ENCODE assay signal across 8 cellular contexts in the genomic region with DNA sequence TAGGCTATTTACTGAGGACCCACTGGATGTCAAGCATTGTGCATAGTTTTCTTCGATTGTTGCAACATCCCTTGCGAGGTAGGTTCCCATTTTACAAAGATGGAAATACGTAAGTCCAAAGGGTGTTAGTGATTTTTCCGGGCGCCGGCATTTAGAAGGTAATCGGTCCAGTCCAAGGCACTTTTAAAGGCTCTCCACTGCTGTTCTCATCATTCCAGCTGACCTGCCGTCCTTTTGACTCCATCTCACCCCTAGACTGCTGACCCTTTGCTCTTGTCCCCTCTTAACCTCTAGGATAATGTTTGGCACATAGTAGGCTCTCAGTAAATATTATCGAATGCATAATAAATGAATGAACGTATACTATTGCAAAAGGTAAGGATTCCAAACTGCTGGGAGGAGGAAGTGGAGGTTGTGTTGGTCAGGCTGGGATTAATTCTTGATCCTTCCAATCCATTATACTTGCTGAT. TPM values are rescaled to one million over a fixed set of nuclear protein-coding genes. Genes with fewer than 3 reads are reported as not detected.
A peak's percentile ranks its signal among the peaks of the same experiment; 100 is the strongest.
DNase-seq lines count a peak whose midpoint lies in the region; ATAC-seq, FAIRE-seq and TF ChIP-seq lines count a peak whose summit lies in the region.

No MANE protein-coding gene starts in this region.

- peak overlapping the region in 1 of 4 experiments; percentile 35; a peak in 1 of 7 replicates for H3K9ac ChIP-seq in H1 (replicated peaks in 1 of 4; ENCODE audit: extremely low read depth in 1 of 4, low read depth in 3 of 4, low read length in 3 of 4)

- H3K9me3 Mint-ChIP-seq in Calu3 (ENCODE audit: low read depth, unreplicated experiment) = no peaks in the 10 kb centered on the region

- TF ChIP-seq CTCF in Calu3 (IDR thresholded peaks at IDR 0.05; ENCODE audit: unreplicated experiment) (no peak), H1 (IDR thresholded peaks at IDR 0.05; ENCODE audit: control extremely low read depth in 1 of 3, insufficient read depth in 1 of 3, low read depth in 1 of 3, low read length in 3 of 3) (no peak), ovary (IDR thresholded peaks at IDR 0.05) (no peak)

- BruUV-seq in Calu3 (replicated peaks; lab: Mats Ljungman, UMichigan) = TSS peak; percentile 74

- H3K4me3 ChIP-seq in H1 (ENCODE audit: extremely low read depth in 1 of 4, insufficient read depth in 2 of 4, low read depth in 3 of 4, low read length in 4 of 4) (peak overlapping the region; percentile 57 to 76 (median 73)), ovary (peak overlapping the region; percentile 78)

- CTCF ChIA-PET in Calu3 (lab: Charles Lee) (interaction anchor here (0.8 to 3.4 kb wide), 11 partner anchors 13 to 91 kb away, joined by 3 to 28 read pairs (median 5); partner anchors contain the start of genes NGRN and TTLL13), H1 (lab: Charles Lee; ENCODE audit: partially characterized antibody) (interaction anchor here (1.0 to 4.6 kb wide), 8 partner anchors 11 to 93 kb away, joined by 3 to 47 read pairs (median 12); partner anchors contain the start of genes NGRN and TTLL13)

- H3K4me3 Mint-ChIP-seq in Calu3 (ENCODE audit: low read depth, unreplicated experiment) = peak overlapping the region; percentile 77

- H4K8ac ChIP-seq in H1 (ENCODE audit: extremely low read depth, insufficient read depth, low read length) = no peak overlapping the region

- no peak for ATAC-seq in GM19455 (IDR thresholded peaks at IDR 0.05; ENCODE audit: unreplicated experiment)
- no peak for ATAC-seq in HG03442 (IDR thresholded peaks at IDR 0.05; ENCODE audit: unreplicated experiment)

- H2AK5ac ChIP-seq in H1 (ENCODE audit: low read depth, low read length) = no peak overlapping the region

- peaks cover 0 to 6% (median under 1%) of the 10 kb centered on the region in 4 experiments; a peak in 4 of 7 replicates for H3K4me1 ChIP-seq in H1 (replicated peaks in 1 of 4; ENCODE audit: control insufficient read depth in 3 of 4, insufficient read depth in 4 of 4, low read length in 3 of 4)
- peaks cover 4% of the 10 kb centered on the region for H3K4me1 ChIP-seq in ovary (ENCODE audit: insufficient read depth)

- intact Hi-C loops in Calu3 (cut with micrococcal nuclease; ENCODE audit: unreplicated experiment) = no loop called here
- intact Hi-C loops in ovary (cut with DNase I) = loop anchor here in 1 of 4 donors (5.0 kb wide), 1 partner anchor 72 kb away; no protein-coding TSS in a partner anchor

- peaks cover 29% of the 10 kb centered on the region for H3K4me1 Mint-ChIP-seq in Calu3 (ENCODE audit: low read depth, unreplicated experiment)

- no peak overlapping the region for H4K91ac ChIP-seq in H1 (replicated peaks; ENCODE audit: insufficient read length, low read length)

- H3K14ac ChIP-seq in H1 (ENCODE audit: insufficient read length) = no peak overlapping the region

- no peak overlapping the region for H4K5ac ChIP-seq in H1 (ENCODE audit: insufficient read length, low read depth, low read length)

- WGBS in H1 (ENCODE audit: extremely low coverage in 1 of 2, insufficient coverage in 1 of 2, insufficient read length in 1 of 2, insufficient replicate concordance in 2 of 2, low coverage in 1 of 2, low lambda C conversion rate in 2 of 2, missing lambda C conversion rate in 1 of 2), 2 experiments = 74% methylated on average over 10 of the region's 10 CpGs; no CpG with 5 or more reads in 1 of the 2 experiments
- WGBS in ovary, 3 donors = 15 to 21% (median 16%) methylated on average over 10 of the region's 10 CpGs

- H3K9me3 ChIP-seq in H1 (ENCODE audit: insufficient read depth in 2 of 2, low read depth in 1 of 2, low read length in 1 of 2) = no peaks in the 10 kb centered on the region
- no peaks in the 10 kb centered on the region for H3K9me3 ChIP-seq in ovary

- peak overlapping the region; percentile 57 to 86 for H3K4me2 ChIP-seq in H1 (ENCODE audit: insufficient read depth in 1 of 2, low read depth in 2 of 2, low read length in 2 of 2)

- POLR2A ChIA-PET in H1 (lab: Charles Lee; ENCODE audit: partially characterized antibody) = interaction anchor here (1.2 to 2.3 kb wide), 3 partner anchors 26 to 47 kb away, joined by 3 to 12 read pairs (median 3); partner anchors contain the start of gene SEMA4B

- no peaks in the 10 kb centered on the region for H3K27me3 ChIP-seq in H1 (replicated peaks in 1 of 4; ENCODE audit: control insufficient read depth in 3 of 4, extremely low read depth in 1 of 4, insufficient read depth in 3 of 4, low read length in 3 of 4)
- no peaks in the 10 kb centered on the region for H3K27me3 ChIP-seq in ovary

- no peak overlapping the region for H2BK20ac ChIP-seq in H1 (ENCODE audit: low read length)

- H3K36me3 ChIP-seq in H1 (ENCODE audit: control insufficient read depth in 2 of 4, insufficient read depth in 4 of 4, low read length in 3 of 4) (peaks cover 0 to 3% (median 0%) of the 10 kb centered on the region in 4 experiments; a peak in 4 of 8 replicates), ovary (no peaks in the 10 kb centered on the region)

- DNase-seq in Calu3 (no peak), NCI-H226 (peak; percentile 15), H1 (ENCODE audit: low read depth in 1 of 2, low spot score in 2 of 2) (no peak), ovary (no peak), epidermal melanocyte (ENCODE audit: insufficient read length, low spot score) (no peak)
- no peak for DNase-seq in activated effector memory CD4-positive, alpha-beta T cell treated with anti-CD3 and anti-CD28 coated beads, Interleukin-2, amount 50 U/mL, for 16 hours

- no peak overlapping the region for H2BK15ac ChIP-seq in H1 (ENCODE audit: low read length)

- H3K79me1 ChIP-seq in H1 (ENCODE audit: low read depth, low read length) = peaks cover 6% of the 10 kb centered on the region

- H3K27me3 Mint-ChIP-seq in Calu3 (ENCODE audit: unreplicated experiment) = no peaks in the 10 kb centered on the region

- no peak overlapping the region for H2BK120ac ChIP-seq in H1 (replicated peaks; ENCODE audit: low read depth, low read length)

- H4K20me1 ChIP-seq in H1 (replicated peaks in 1 of 2; ENCODE audit: control insufficient read depth in 1 of 2, insufficient read depth in 2 of 2, low read length in 2 of 2) = peaks cover 0 to 1% of the 10 kb centered on the region in 2 experiments

- no peak overlapping the region for H3K4ac ChIP-seq in H1 (replicated peaks; ENCODE audit: insufficient read length, low read depth, low read length)

- no peak overlapping the region for H2BK5ac ChIP-seq in H1 (ENCODE audit: low read depth, low read length)

- no peak for TF ChIP-seq EP300 in H1 (IDR thresholded peaks at IDR 0.05; ENCODE audit: borderline replicate concordance in 1 of 2, low read depth in 2 of 2, low read length in 2 of 2)
- TF ChIP-seq EP300 in ovary (IDR thresholded peaks at IDR 0.05) = no peak

- H3K27ac Mint-ChIP-seq in Calu3 (ENCODE audit: unreplicated experiment) = peak overlapping the region; percentile 77

- no peak overlapping the region for H2BK12ac ChIP-seq in H1 (ENCODE audit: low read depth, low read length)

- TF ChIP-seq POLR2A in H1 (IDR thresholded peaks at IDR 0.05; ENCODE audit: control extremely low read depth in 1 of 2, low read depth in 2 of 2, low read length in 2 of 2) = no peak
- TF ChIP-seq POLR2A in ovary (IDR thresholded peaks at IDR 0.05) = no peak

- H3K27ac ChIP-seq in H1 (ENCODE audit: low read depth, low read length) = no peak overlapping the region
- H3K27ac ChIP-seq in ovary = peak overlapping the region; percentile 69 to 74

- FAIRE-seq in H1 (lab: Jason Lieb, UNC) = no peak

- H3K36me3 Mint-ChIP-seq in Calu3 (ENCODE audit: insufficient read depth, unreplicated experiment) = peaks cover 81% of the 10 kb centered on the region

- H2AFZ ChIP-seq in H1 (ENCODE audit: low read length) = no peak overlapping the region; the same call in 1 of the 2 replicates

- no peak overlapping the region for H3K56ac ChIP-seq in H1 (replicated peaks; ENCODE audit: insufficient read length, low read depth, low read length)

- H3K18ac ChIP-seq in H1 (ENCODE audit: extremely low read depth, low read length) = no peak overlapping the region

- H3K23me2 ChIP-seq in H1 (ENCODE audit: low read depth, low read length) = peaks cover 5% of the 10 kb centered on the region

- TF ChIP-seq RAD21 in H1 (IDR thresholded peaks at IDR 0.05 in 1 of 2, conservative IDR thresholded peaks at IDR 0.05 in 1 of 2; ENCODE audit: low read depth in 2 of 2, low read length in 2 of 2) = no peak

- H3K23ac ChIP-seq in H1 (ENCODE audit: insufficient read length) = no peak overlapping the region

- H3K79me2 ChIP-seq in H1 (ENCODE audit: control insufficient read depth in 1 of 2, insufficient read depth in 2 of 2, low read length in 2 of 2) = no peaks in the 10 kb centered on the region

RNA-seq across cellular contexts. Expression of gene GDPGP1, which starts 0.5 kb away (rescaled TPM):
- total RNA-seq in Calu3 (2022) (17.5 and 20.3 TPM in 2 replicates), ovary (1 to 10 TPM; 2.5 to 9.3 (median 8.3) TPM)
- total RNA-seq in H1 (2021; fragmentation: NEBNext Ultra II Directional; extraction: Animal tissue kit (Norgen Biotek cat#: 25700)) = 3.7 and 5.6 TPM in 2 replicates
- polyA plus RNA-seq in H1 (2011; rRNA removed) (1.8 and 3.0 TPM in 2 replicates), ovary (1 to 10 TPM; 2.0 to 3.0 TPM)
- polyA plus RNA-seq in H1 (2011; cell fraction: cytosol; rRNA removed) = 2.1 TPM
- 4.1 TPM for polyA plus RNA-seq in H1 (2011; cell fraction: nucleus; rRNA removed)
- 2.3 to 4.1 TPM (median 3.7 TPM) in 4 replicates for polyA plus RNA-seq in H1 (2012, experiment 1 of 2)
- polyA plus RNA-seq in H1 (2012, experiment 2 of 2) = 2.6 TPM
- 1.9 TPM for polyA plus RNA-seq in H1 (2013, experiment 1 of 2)
- polyA plus RNA-seq in H1 (2013, experiment 2 of 2) = 1.5 TPM
- polyA minus RNA-seq in H1 (2011; rRNA and poly(A)+ RNA removed) = 9.6 and 10.3 TPM in 2 replicates
- 4.4 TPM for polyA minus RNA-seq in H1 (2011; cell fraction: cytosol; rRNA and poly(A)+ RNA removed)
- 9.9 TPM for polyA minus RNA-seq in H1 (2011; cell fraction: nucleus; rRNA and poly(A)+ RNA removed)

RNA-seq across cellular contexts. Expression of gene CIB1, which starts 0.8 kb away (rescaled TPM):
- total RNA-seq in Calu3 (2022) (82.8 and 86.7 TPM in 2 replicates), ovary (10 to 100 TPM; 18.5 to 68.8 (median 45.0) TPM)
- total RNA-seq in H1 (2021; fragmentation: NEBNext Ultra II Directional; extraction: Animal tissue kit (Norgen Biotek cat#: 25700)) = 26.0 and 29.1 TPM in 2 replicates
- polyA plus RNA-seq in H1 (2011; rRNA removed) (50.4 and 63.5 TPM in 2 replicates), ovary (10 to 100 TPM; 40.2 to 53.6 TPM)
- 38.4 TPM for polyA plus RNA-seq in H1 (2011; cell fraction: cytosol; rRNA removed)
- 45.0 TPM for polyA plus RNA-seq in H1 (2011; cell fraction: nucleus; rRNA removed)
- 23.9 to 40.2 TPM (median 38.3 TPM) in 4 replicates for polyA plus RNA-seq in H1 (2012, experiment 1 of 2)
- polyA plus RNA-seq in H1 (2012, experiment 2 of 2) = 39.5 TPM
- 34.1 TPM for polyA plus RNA-seq in H1 (2013, experiment 1 of 2)
- 34.8 TPM for polyA plus RNA-seq in H1 (2013, experiment 2 of 2)
- polyA minus RNA-seq in H1 (2011; rRNA and poly(A)+ RNA removed) = 11.5 and 15.4 TPM in 2 replicates
- polyA minus RNA-seq in H1 (2011; cell fraction: cytosol; rRNA and poly(A)+ RNA removed) = 10.4 TPM
- polyA minus RNA-seq in H1 (2011; cell fraction: nucleus; rRNA and poly(A)+ RNA removed) = 5.3 TPM

RNA-seq across cellular contexts. Expression of gene TTLL13, which starts 14.8 kb away (rescaled TPM):
- total RNA-seq in Calu3 (2022) (0.29 and 0.71 TPM in 2 replicates), ovary (under 1 TPM in 3 of 7 donors, not detected in 4; 0.10 to 0.15 (median 0.13) TPM)
- 0.19 TPM in 1 of 2 replicates, not detected in the other for total RNA-seq in H1 (2021; fragmentation: NEBNext Ultra II Directional; extraction: Animal tissue kit (Norgen Biotek cat#: 25700))
- polyA plus RNA-seq in H1 (2011; rRNA removed) (0.03 and 0.05 TPM in 2 replicates), ovary (under 1 TPM; 0.04 to 0.33 TPM)
- not detected for polyA plus RNA-seq in H1 (2011; cell fraction: cytosol; rRNA removed)
- 0.16 TPM for polyA plus RNA-seq in H1 (2011; cell fraction: nucleus; rRNA removed)
- polyA plus RNA-seq in H1 (2012, experiment 1 of 2) = 0.39 TPM in 1 of 4 replicates, not detected in the others
- not detected for polyA plus RNA-seq in H1 (2012, experiment 2 of 2)
- polyA plus RNA-seq in H1 (2013, experiment 1 of 2) = 0.02 TPM
- 0.04 TPM for polyA plus RNA-seq in H1 (2013, experiment 2 of 2)
- 0.09 and 0.27 TPM in 2 replicates for polyA minus RNA-seq in H1 (2011; rRNA and poly(A)+ RNA removed)
- polyA minus RNA-seq in H1 (2011; cell fraction: cytosol; rRNA and poly(A)+ RNA removed) = not detected
- not detected for polyA minus RNA-seq in H1 (2011; cell fraction: nucleus; rRNA and poly(A)+ RNA removed)

RNA-seq across cellular contexts. Expression of gene NGRN, which starts 30.9 kb away (rescaled TPM):
- total RNA-seq in Calu3 (2022) = 110 and 114 TPM in 2 replicates
- total RNA-seq in H1 (2021; fragmentation: NEBNext Ultra II Directional; extraction: Animal tissue kit (Norgen Biotek cat#: 25700)) = 101 and 102 TPM in 2 replicates
- 59.4 and 60.1 TPM in 2 replicates for polyA plus RNA-seq in H1 (2011; rRNA removed)
- 79.9 TPM for polyA plus RNA-seq in H1 (2011; cell fraction: cytosol; rRNA removed)
- 44.8 TPM for polyA plus RNA-seq in H1 (2011; cell fraction: nucleus; rRNA removed)
- polyA plus RNA-seq in H1 (2012, experiment 1 of 2) = 65.6 to 86.2 TPM (median 72.5 TPM) in 4 replicates
- 48.2 TPM for polyA plus RNA-seq in H1 (2012, experiment 2 of 2)
- polyA plus RNA-seq in H1 (2013, experiment 1 of 2) = 61.7 TPM
- polyA plus RNA-seq in H1 (2013, experiment 2 of 2) = 61.3 TPM
- 50.6 and 54.8 TPM in 2 replicates for polyA minus RNA-seq in H1 (2011; rRNA and poly(A)+ RNA removed)
- 22.3 TPM for polyA minus RNA-seq in H1 (2011; cell fraction: cytosol; rRNA and poly(A)+ RNA removed)
- 29.1 TPM for polyA minus RNA-seq in H1 (2011; cell fraction: nucleus; rRNA and poly(A)+ RNA removed)
- total RNA-seq in ovary = 100 to 1,000 TPM in 3 of 7 donors, 10 to 100 TPM in 4; 52.8 to 111 (median 86.0) TPM
- polyA plus RNA-seq in ovary = 100 to 1,000 TPM in 1 of 2 donors, 10 to 100 TPM in 1; 69.8 to 112 TPM

RNA-seq across cellular contexts. Expression of gene SEMA4B, which starts 33.4 kb away (rescaled TPM):
- total RNA-seq in Calu3 (2022) = 67.3 and 73.0 TPM in 2 replicates
- 42.7 and 43.6 TPM in 2 replicates for total RNA-seq in H1 (2021; fragmentation: NEBNext Ultra II Directional; extraction: Animal tissue kit (Norgen Biotek cat#: 25700))
- 43.0 and 62.4 TPM in 2 replicates for polyA plus RNA-seq in H1 (2011; rRNA removed)
- polyA plus RNA-seq in H1 (2011; cell fraction: cytosol; rRNA removed) = 31.1 TPM
- 103 TPM for polyA plus RNA-seq in H1 (2011; cell fraction: nucleus; rRNA removed)
- polyA plus RNA-seq in H1 (2012, experiment 1 of 2) = 29.8 to 49.9 TPM (median 46.1 TPM) in 4 replicates
- 37.6 TPM for polyA plus RNA-seq in H1 (2012, experiment 2 of 2)
- polyA plus RNA-seq in H1 (2013, experiment 1 of 2) = 71.9 TPM
- polyA plus RNA-seq in H1 (2013, experiment 2 of 2) = 65.7 TPM
- 34.0 and 63.8 TPM in 2 replicates for polyA minus RNA-seq in H1 (2011; rRNA and poly(A)+ RNA removed)
- polyA minus RNA-seq in H1 (2011; cell fraction: cytosol; rRNA and poly(A)+ RNA removed) = 52.3 TPM
- polyA minus RNA-seq in H1 (2011; cell fraction: nucleus; rRNA and poly(A)+ RNA removed) = 41.9 TPM
- total RNA-seq in ovary = 10 to 100 TPM; 25.3 to 83.8 (median 51.0) TPM
- polyA plus RNA-seq in ovary = 10 to 100 TPM; 12.4 to 24.4 TPM
